In the genomic region with DNA sequence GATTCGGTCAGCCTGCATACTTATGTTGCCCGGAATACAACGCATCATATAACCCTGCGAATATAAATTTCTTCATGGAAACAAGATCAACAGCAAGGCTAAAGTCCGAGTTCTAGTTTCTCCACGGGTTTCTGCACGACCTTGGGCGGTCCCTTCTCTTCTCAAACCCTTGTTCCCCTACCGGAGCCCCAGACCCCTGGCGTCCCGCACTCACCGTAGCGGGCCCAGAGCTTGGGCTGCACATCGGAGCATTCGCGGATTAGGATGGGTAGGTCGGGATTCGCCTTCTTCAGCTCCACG, we compare ENCODE assay signal across 1 cellular context.
TF ChIP-seq lines count a peak whose summit lies in the region.

No MANE protein-coding gene starts in this region.

TF ChIP-seq in SK-N-SH, 30 proteins besides CTCF, POLR2A, EP300 and RAD21:
- no peak for TF ChIP-seq NFIC (IDR thresholded peaks at IDR 0.05; ENCODE audit: borderline replicate concordance)
- no peak for TF ChIP-seq SMC3 (IDR thresholded peaks at IDR 0.05; ENCODE audit: low read depth, low read length)
- TF ChIP-seq POLR2AphosphoS5 (IDR thresholded peaks at IDR 0.05; ENCODE audit: low read depth, low read length), result no peak
- no peak for TF ChIP-seq RXRA (IDR thresholded peaks at IDR 0.05; ENCODE audit: borderline replicate concordance, low read depth)
- TF ChIP-seq, protein P1, sequence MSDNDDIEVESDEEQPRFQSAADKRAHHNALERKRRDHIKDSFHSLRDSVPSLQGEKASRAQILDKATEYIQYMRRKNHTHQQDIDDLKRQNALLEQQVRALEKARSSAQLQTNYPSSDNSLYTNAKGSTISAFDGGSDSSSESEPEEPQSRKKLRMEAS (IDR thresholded peaks at IDR 0.05; ENCODE audit: low read depth), result no peak
- TF ChIP-seq FOSL2 (IDR thresholded peaks at IDR 0.05; ENCODE audit: borderline replicate concordance, low read depth), result no peak
- TF ChIP-seq, protein P2, sequence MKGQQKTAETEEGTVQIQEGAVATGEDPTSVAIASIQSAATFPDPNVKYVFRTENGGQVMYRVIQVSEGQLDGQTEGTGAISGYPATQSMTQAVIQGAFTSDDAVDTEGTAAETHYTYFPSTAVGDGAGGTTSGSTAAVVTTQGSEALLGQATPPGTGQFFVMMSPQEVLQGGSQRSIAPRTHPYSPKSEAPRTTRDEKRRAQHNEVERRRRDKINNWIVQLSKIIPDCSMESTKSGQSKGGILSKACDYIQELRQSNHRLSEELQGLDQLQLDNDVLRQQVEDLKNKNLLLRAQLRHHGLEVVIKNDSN (IDR thresholded peaks at IDR 0.05; ENCODE audit: borderline replicate concordance, low read depth), result no peak
- no peak for TF ChIP-seq ELF1 (IDR thresholded peaks at IDR 0.05)
- no peak for TF ChIP-seq GABPA (IDR thresholded peaks at IDR 0.05; ENCODE audit: low read depth)
- no peak for TF ChIP-seq FOXJ3 (CRISPR knock-in tag; IDR thresholded peaks at IDR 0.05)
